Comparison of ENCODE assay signal across 9 cellular contexts in the genomic region with DNA sequence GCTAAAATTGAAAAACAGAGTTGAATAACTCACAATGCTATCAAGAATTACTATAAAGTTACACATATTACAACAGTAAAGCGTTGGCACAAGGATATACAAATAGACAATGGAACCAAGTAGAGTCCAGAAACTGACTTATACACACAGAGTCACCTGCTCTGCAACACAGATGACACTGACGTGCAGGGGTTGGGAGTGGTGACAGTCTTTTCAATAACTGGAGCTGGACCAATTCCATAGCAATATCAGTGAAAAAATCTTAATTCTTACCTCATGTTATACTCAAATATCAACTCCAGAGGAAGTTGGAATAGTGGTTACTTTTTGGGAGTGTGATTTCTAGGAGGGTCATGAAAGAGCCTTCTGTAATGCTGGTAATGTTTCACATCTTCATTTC.
"Had no signal": no experiment of that assay in that cellular context is flagged by ENCODE, and none has a peak within 500 bp of the region (broad histone marks: within the 10 kb centered on the region; RNA-seq: fewer than 3 reads in every experiment).

No MANE protein-coding gene starts in this region.

- H3K4me2 ChIP-seq: GM23338 had no signal

- H3K9ac ChIP-seq: GM23248 had no signal

- H3K36me3 ChIP-seq: HAP-1 had no signal

- H3K27ac ChIP-seq: GM23248 had no signal

- DNase-seq: GM23248, GOT3, H7, H9, HCEC 1CT, HFFc6 had no signal

- H3K9me3 ChIP-seq: HAP-1 had no signal

- H2AFZ ChIP-seq: GM23248, GM23338 had no signal

- H3K4me1 ChIP-seq: HAP-1 had no signal

- ATAC-seq: GM23338, HCT116 had no signal

- H3K4me3 ChIP-seq: GM23248, GM23338, HAP-1 had no signal
